8 cellular contexts compared by ENCODE assay signal in genomic region chr15:101201411-101202174, GRCh38. TPM values are rescaled to one million over a fixed set of nuclear protein-coding genes. Genes with fewer than 3 reads are reported as not detected.
A peak's percentile ranks its signal among the peaks of the same experiment; 100 is the strongest.
DNase-seq lines count a peak whose midpoint lies in the region; ATAC-seq and TF ChIP-seq lines count a peak whose summit lies in the region.

No MANE protein-coding gene starts in this region.

- no peak overlapping the region for H2AK5ac ChIP-seq in trophoblast cell (ENCODE audit: low read length)

- peaks cover 37% of the 10 kb centered on the region for H3K36me3 Mint-ChIP-seq in activated naive CD8-positive, alpha-beta T cell treated with anti-CD3 and anti-CD28 coated beads, Interleukin-2, amount 50 U/mL, for 24 hours (ENCODE audit: low read depth)
- peaks cover 0 to 1% (median 0%) of the 10 kb centered on the region in 3 donors for H3K36me3 Mint-ChIP-seq in CD8-positive, alpha-beta memory T cell

- H3K4me3 Mint-ChIP-seq in activated naive CD8-positive, alpha-beta T cell treated with anti-CD3 and anti-CD28 coated beads, Interleukin-2, amount 50 U/mL, for 24 hours: no peak overlapping the region
- peak overlapping the region in 3 of 7 donors; percentile 5 to 74 (median 49) for H3K4me3 Mint-ChIP-seq in CD8-positive, alpha-beta memory T cell

- H3K9ac ChIP-seq in KMS-11 (peak overlapping the region; percentile 84; the same call in 1 of the 2 replicates), trophoblast cell (ENCODE audit: low read length) (no peak overlapping the region)

- H4K91ac ChIP-seq in trophoblast cell (ENCODE audit: low read depth, low read length): no peak overlapping the region

- H3K4me2 ChIP-seq in KMS-11: peak overlapping the region; percentile 85
- no peak overlapping the region for H3K4me2 ChIP-seq in trophoblast cell (ENCODE audit: low read length)

- no peaks in the 10 kb centered on the region for H4K20me1 ChIP-seq in KMS-11 (ENCODE audit: insufficient read depth)

- no peak for ATAC-seq in activated naive CD8-positive, alpha-beta T cell treated with anti-CD3 and anti-CD28 coated beads, Interleukin-2, amount 50 U/mL, for 24 hours
- ATAC-seq in Right ventricle myocardium superior (ENCODE audit: poor library complexity) (peak; percentile 94), GM18502 (IDR thresholded peaks at IDR 0.05; ENCODE audit: poor library complexity, unreplicated experiment) (no peak)

- intact Hi-C loops in Right ventricle myocardium superior (cut with DNase I): no loop called here

- H3K18ac ChIP-seq in trophoblast cell (ENCODE audit: low read length): no peak overlapping the region

- H3K14ac ChIP-seq in trophoblast cell (ENCODE audit: low read length): no peak overlapping the region

- H4K12ac ChIP-seq in trophoblast cell (ENCODE audit: low read depth, low read length): no peak overlapping the region

- no peaks in the 10 kb centered on the region; the same call in 1 of the 2 replicates for H3K36me3 ChIP-seq in KMS-11 (ENCODE audit: insufficient read depth)
- no peaks in the 10 kb centered on the region for H3K36me3 ChIP-seq in trophoblast cell (ENCODE audit: control insufficient read depth in 1 of 2, insufficient read depth in 2 of 2, low read length in 2 of 2)
- no peaks in the 10 kb centered on the region for H3K36me3 ChIP-seq in CD8-positive, alpha-beta memory T cell (ENCODE audit: insufficient read depth, low read length)

- H3K79me2 ChIP-seq in KMS-11 (ENCODE audit: insufficient read depth, low read depth): peaks cover 85% of the 10 kb centered on the region
- H3K79me2 ChIP-seq in trophoblast cell (ENCODE audit: control insufficient read depth, insufficient read depth, low read length, poor library complexity): peaks cover 3% of the 10 kb centered on the region

- peaks cover 94% of the 10 kb centered on the region for H3K4me1 Mint-ChIP-seq in activated naive CD8-positive, alpha-beta T cell treated with anti-CD3 and anti-CD28 coated beads, Interleukin-2, amount 50 U/mL, for 24 hours
- H3K4me1 Mint-ChIP-seq in CD8-positive, alpha-beta memory T cell: peaks cover 72 to 90% (median 84%) of the 10 kb centered on the region in 3 donors

- H3K27ac Mint-ChIP-seq in activated naive CD8-positive, alpha-beta T cell treated with anti-CD3 and anti-CD28 coated beads, Interleukin-2, amount 50 U/mL, for 24 hours: peak overlapping the region; percentile 94
- H3K27ac Mint-ChIP-seq in CD8-positive, alpha-beta memory T cell: peak overlapping the region in 1 of 8 donors; percentile 70

- H3K27me3 ChIP-seq in KMS-11 (ENCODE audit: insufficient read depth, low read depth) (no peaks in the 10 kb centered on the region), trophoblast cell (ENCODE audit: insufficient read depth, low read length) (no peaks in the 10 kb centered on the region)
- no peaks in the 10 kb centered on the region for H3K27me3 ChIP-seq in CD8-positive, alpha-beta memory T cell (ENCODE audit: insufficient read depth, low read length, poor library complexity, severe bottlenecking)

- no peaks in the 10 kb centered on the region for H3K9me3 ChIP-seq in trophoblast cell (ENCODE audit: insufficient read depth, low read depth, low read length)
- H3K9me3 ChIP-seq in CD8-positive, alpha-beta memory T cell (ENCODE audit: low read length): no peaks in the 10 kb centered on the region

- no peak overlapping the region for H4K8ac ChIP-seq in trophoblast cell (ENCODE audit: low read depth, low read length)

- TF ChIP-seq CTCF in KMS-11 (conservative IDR thresholded peaks at IDR 0.05; ENCODE audit: low read depth, low read length): no peak

- no peak overlapping the region for H2BK5ac ChIP-seq in trophoblast cell (ENCODE audit: low read depth, low read length, poor library complexity)

- H3K27ac ChIP-seq in KMS-11 (peak overlapping the region; percentile 97), trophoblast cell (ENCODE audit: low read depth, low read length) (no peak overlapping the region)
- no peak overlapping the region for H3K27ac ChIP-seq in CD8-positive, alpha-beta memory T cell (ENCODE audit: low read depth, low read length)

- CTCF ChIA-PET in CD8-positive, alpha-beta memory T cell (lab: Charles Lee): interaction anchor here (0.9 kb wide), 1 partner anchor 41 kb away, joined by 3 read pairs; no protein-coding TSS in a partner anchor

- DNase-seq in C1 segment of cervical spinal cord (lab: John Stamatoyannopoulos, UW) (peak in 9 of 14 donors; percentile 25 to 84 (median 58)), Right ventricle myocardium superior (peak; percentile 92), trophoblast cell (peak; percentile 77 to 81), NCI-H187 (lab: John Stamatoyannopoulos, UW) (no peak)
- no peak for DNase-seq in activated naive CD8-positive, alpha-beta T cell treated with anti-CD3 and anti-CD28 coated beads, Interleukin-2, amount 50 U/mL, for 24 hours
- DNase-seq in CD8-positive, alpha-beta memory T cell: no peak

- no peaks in the 10 kb centered on the region for H3K9me3 Mint-ChIP-seq in activated naive CD8-positive, alpha-beta T cell treated with anti-CD3 and anti-CD28 coated beads, Interleukin-2, amount 50 U/mL, for 24 hours
- no peaks in the 10 kb centered on the region for H3K9me3 Mint-ChIP-seq in CD8-positive, alpha-beta memory T cell

- no peak overlapping the region for H3K23ac ChIP-seq in trophoblast cell (ENCODE audit: low read length)

- POLR2A ChIA-PET in CD8-positive, alpha-beta memory T cell (lab: Charles Lee): no interaction called here

- WGBS in trophoblast cell (ENCODE audit: extremely low coverage, insufficient coverage, insufficient read length): no CpG with 5 or more reads among the region's 5 CpGs

- H3K79me1 ChIP-seq in trophoblast cell (ENCODE audit: low read length): no peaks in the 10 kb centered on the region

- H2BK12ac ChIP-seq in trophoblast cell (ENCODE audit: low read length): no peak overlapping the region

- H3K4me1 ChIP-seq in KMS-11 (ENCODE audit: low read depth, poor library complexity, severe bottlenecking): peaks cover 91% of the 10 kb centered on the region
- peaks cover 5 to 9% of the 10 kb centered on the region in 2 experiments for H3K4me1 ChIP-seq in trophoblast cell (ENCODE audit: control insufficient read depth in 1 of 2, insufficient read depth in 2 of 2, low read length in 2 of 2)
- H3K4me1 ChIP-seq in CD8-positive, alpha-beta memory T cell (ENCODE audit: insufficient read depth, low read length): peaks cover 49% of the 10 kb centered on the region

- H3K27me3 Mint-ChIP-seq in activated naive CD8-positive, alpha-beta T cell treated with anti-CD3 and anti-CD28 coated beads, Interleukin-2, amount 50 U/mL, for 24 hours: no peaks in the 10 kb centered on the region
- peaks cover 0 to 2% of the 10 kb centered on the region in 2 donors for H3K27me3 Mint-ChIP-seq in CD8-positive, alpha-beta memory T cell

- H2BK120ac ChIP-seq in trophoblast cell (ENCODE audit: insufficient read depth, low read length, poor library complexity): no peak overlapping the region

- H3K4me3 ChIP-seq in KMS-11 (IDR thresholded peaks at IDR 0.05; ENCODE audit: insufficient read depth, low read depth, low read length) (no peak overlapping the region), trophoblast cell (ENCODE audit: low read depth, low read length) (no peak overlapping the region)
- no peak overlapping the region for H3K4me3 ChIP-seq in CD8-positive, alpha-beta memory T cell (ENCODE audit: low read length)

- H3K4ac ChIP-seq in trophoblast cell (ENCODE audit: low read depth, low read length): no peak overlapping the region

- no peak overlapping the region for H2AFZ ChIP-seq in KMS-11 (ENCODE audit: low read depth)
- H2AFZ ChIP-seq in trophoblast cell (ENCODE audit: insufficient read depth, low read length, poor library complexity): no peak overlapping the region

RNA-seq across cellular contexts. Expression of gene CHSY1, which starts 50.3 kb away (rescaled TPM):
- total RNA-seq in Right ventricle myocardium superior: 12.7 TPM
- polyA plus RNA-seq in trophoblast cell (2013): 25.5 and 25.8 TPM in 2 replicates
- total RNA-seq in CD8-positive, alpha-beta memory T cell: 10 to 100 TPM; 49.4 to 49.7 TPM
- 3.6 TPM for polyA plus RNA-seq in CD8-positive, alpha-beta memory T cell

Comparison
In these comparisons a context has a peak if more than half of its experiments do, and no peak if none do; other contexts are left out.
1. DNase-seq: peak in C1 segment of cervical spinal cord (9 of 14), Right ventricle myocardium superior (single experiment) and trophoblast cell (2 of 2); none in activated naive CD8-positive, alpha-beta T cell treated with anti-CD3 and anti-CD28 coated beads, Interleukin-2, amount 50 U/mL, for 24 hours (single experiment), NCI-H187 (0 of 2) and CD8-positive, alpha-beta memory T cell (0 of 5).